7 cellular contexts compared by ENCODE assay signal in the genomic region with DNA sequence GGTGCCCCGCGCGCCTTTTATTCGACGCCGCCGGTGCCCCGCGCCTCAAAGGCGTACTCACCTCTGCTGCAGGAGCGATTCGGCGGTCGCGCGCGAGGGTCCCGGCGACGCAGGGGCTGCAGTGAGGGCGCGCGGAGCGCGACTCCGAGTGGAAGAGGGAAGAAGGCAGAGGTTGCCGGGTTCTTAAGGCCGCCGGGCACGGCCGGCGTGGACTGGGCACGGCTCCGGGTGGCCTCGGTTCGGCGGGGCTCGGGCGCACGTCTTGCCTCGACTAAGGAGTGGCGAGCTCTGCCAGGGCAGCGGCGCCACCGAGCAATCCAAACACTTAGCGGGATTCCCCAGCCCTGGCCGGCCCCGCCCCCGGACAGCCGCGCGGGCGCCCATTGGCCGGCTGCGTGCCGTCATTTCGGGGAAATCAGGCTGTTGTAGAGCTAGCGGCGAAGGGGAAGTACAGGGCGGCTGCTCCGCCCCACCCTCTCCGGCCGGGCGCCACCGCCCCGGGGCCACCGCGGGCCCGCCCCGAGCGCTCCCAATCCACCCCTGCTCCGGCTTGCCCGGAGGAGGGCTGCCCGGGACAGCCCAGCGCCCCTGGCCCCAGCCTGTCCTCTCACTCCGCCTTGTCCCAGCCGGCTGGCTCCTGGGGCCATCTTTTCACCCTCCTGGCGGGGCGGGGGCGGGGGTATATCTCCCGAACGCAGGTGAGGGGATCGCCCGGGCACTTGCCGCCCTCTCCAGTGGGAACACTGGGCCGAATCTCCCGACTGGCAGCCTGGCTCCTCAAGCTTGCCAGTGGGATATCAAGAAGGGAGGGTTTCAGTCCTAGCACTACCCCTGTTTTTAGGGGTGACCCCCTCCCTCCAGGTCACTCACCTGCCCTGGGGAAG. TPM values are rescaled to one million over a fixed set of nuclear protein-coding genes. Genes with fewer than 3 reads are reported as not detected.
DNase-seq lines count a peak whose midpoint lies in the region; ATAC-seq and TF ChIP-seq lines count a peak whose summit lies in the region.

A gene with protein sequence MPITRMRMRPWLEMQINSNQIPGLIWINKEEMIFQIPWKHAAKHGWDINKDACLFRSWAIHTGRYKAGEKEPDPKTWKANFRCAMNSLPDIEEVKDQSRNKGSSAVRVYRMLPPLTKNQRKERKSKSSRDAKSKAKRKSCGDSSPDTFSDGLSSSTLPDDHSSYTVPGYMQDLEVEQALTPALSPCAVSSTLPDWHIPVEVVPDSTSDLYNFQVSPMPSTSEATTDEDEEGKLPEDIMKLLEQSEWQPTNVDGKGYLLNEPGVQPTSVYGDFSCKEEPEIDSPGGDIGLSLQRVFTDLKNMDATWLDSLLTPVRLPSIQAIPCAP (minus strand): TSS at position 290 of the 884 bp plus-strand sequence. CDS start 1,295 bp downstream, outside the sequence.

- H3K36me3 ChIP-seq in hepatocyte (replicated peaks; ENCODE audit: insufficient read depth, low read depth), result no peaks in the 10 kb centered on the region

- in situ Hi-C loops in astrocyte of the cerebellum (cut with HindIII; ENCODE audit: low sequenced_read_pairs), result no loop called here

- H3K79me2 ChIP-seq in hepatocyte, result peaks cover 28% of the 10 kb centered on the region

- peak within 1 kb of the TSS; percentile 98 for H3K27ac ChIP-seq in hepatocyte

- peak within 1 kb of the TSS; percentile 100 for H3K4me2 ChIP-seq in hepatocyte

- peaks cover 25% of the 10 kb centered on the region for H4K20me1 ChIP-seq in hepatocyte (ENCODE audit: insufficient read depth, poor library complexity, severe bottlenecking)

- ATAC-seq in GM18511 (IDR thresholded peaks at IDR 0.05; ENCODE audit: unreplicated experiment) (peak; percentile 81), HG02981 (IDR thresholded peaks at IDR 0.05; ENCODE audit: unreplicated experiment) (peak; percentile 77)

- no peaks in the 10 kb centered on the region for H3K27me3 ChIP-seq in hepatocyte

- DNase-seq in NCI-H2081 (lab: John Stamatoyannopoulos, UW) (peak; percentile 84 to 88), T-helper 9 cell (peak; percentile 95), astrocyte of the cerebellum (ENCODE audit: low read depth) (peak; percentile 86), hepatocyte (ENCODE audit: low spot score) (peak; percentile 97), retinal pigment epithelial cell (ENCODE audit: low read depth) (peak; percentile 81)

- H3K9me2 ChIP-seq in hepatocyte (replicated peaks; ENCODE audit: insufficient read depth), result no peaks in the 10 kb centered on the region

- under 1% methylated on average over 53 of the region's 87 CpGs for WGBS in hepatocyte (ENCODE audit: low lambda C conversion rate, missing lambda C conversion rate)

- H3K4me3 ChIP-seq in astrocyte of the cerebellum (ENCODE audit: low read depth, low read length), result peak within 1 kb of the TSS; percentile 93
- H3K4me3 ChIP-seq in hepatocyte, result peak within 1 kb of the TSS; percentile 84
- peak within 1 kb of the TSS; percentile 75 for H3K4me3 ChIP-seq in retinal pigment epithelial cell (ENCODE audit: low read length)

- TF ChIP-seq CTCF in astrocyte of the cerebellum (IDR thresholded peaks at IDR 0.05; ENCODE audit: low read depth, low read length, missing control alignments), result no peak
- TF ChIP-seq CTCF in hepatocyte (IDR thresholded peaks at IDR 0.05; ENCODE audit: poor library complexity), result no peak
- no peak for TF ChIP-seq CTCF in retinal pigment epithelial cell (conservative IDR thresholded peaks at IDR 0.05; ENCODE audit: low read depth, low read length)

- H2AFZ ChIP-seq in hepatocyte, result peak within 1 kb of the TSS; percentile 70

- no peaks in the 10 kb centered on the region for H3K9me3 ChIP-seq in hepatocyte (ENCODE audit: low read depth)

- peaks cover 29% of the 10 kb centered on the region for H3K4me1 ChIP-seq in hepatocyte (ENCODE audit: insufficient read depth)

RNA-seq across cellular contexts. Expression of the gene that starts here (rescaled TPM):
- total RNA-seq in hepatocyte, result 25.6 and 30.9 TPM in 2 replicates
- 35.8 and 44.8 TPM in 2 replicates for polyA plus RNA-seq in hepatocyte

Comparison
In these comparisons a context has a peak if more than half of its experiments do, and no peak if none do; other contexts are left out.
1. Peak in every context shown above with its lines: DNase-seq, ATAC-seq, H3K4me3 ChIP-seq and H3K27ac ChIP-seq.